ENCODE assay signal across 19 cellular contexts in genomic region chr9:5569891-5570290, GRCh38. TPM values are rescaled to one million over a fixed set of nuclear protein-coding genes. Genes with fewer than 3 reads are reported as not detected.
DNase-seq lines count a peak whose midpoint lies in the region; ATAC-seq and TF ChIP-seq lines count a peak whose summit lies in the region.
"Had no signal": no experiment of that assay in that cellular context is flagged by ENCODE, and none has a peak within 500 bp of the region (broad histone marks: within the 10 kb centered on the region; RNA-seq: fewer than 3 reads in every experiment).

No MANE protein-coding gene starts in this region.

- no peak overlapping the region for H3K4me3 Mint-ChIP-seq in dendritic cell treated with granulocyte-macrophage colony-stimulating factor and Interleukin-4, amounts not matched to agents 40 ng/mL and 50 ng/mL, for 4 days
- H3K4me3 Mint-ChIP-seq in neural progenitor cell: no peak overlapping the region
- H3K4me3 Mint-ChIP-seq: GM23338, HFFc6 had no signal

- TF ChIP-seq CTCF in neural progenitor cell (IDR thresholded peaks at IDR 0.05) (no peak), tibial artery (IDR thresholded peaks at IDR 0.05) (no peak), right lobe of liver (IDR thresholded peaks at IDR 0.05) (no peak)

- peaks cover 43% of the 10 kb centered on the region for H3K4me1 Mint-ChIP-seq in dendritic cell treated with granulocyte-macrophage colony-stimulating factor and Interleukin-4, amounts not matched to agents 40 ng/mL and 50 ng/mL, for 4 days (ENCODE audit: low read depth)
- peaks cover 3% of the 10 kb centered on the region for H3K4me1 Mint-ChIP-seq in neural progenitor cell

- no peaks in the 10 kb centered on the region for H3K27me3 ChIP-seq in Karpas-422 (ENCODE audit: low read length)
- no peaks in the 10 kb centered on the region for H3K27me3 ChIP-seq in neural progenitor cell
- H3K27me3 ChIP-seq in tibial artery: no peaks in the 10 kb centered on the region
- H3K27me3 ChIP-seq in effector memory CD4-positive, alpha-beta T cell (replicated peaks; ENCODE audit: control insufficient read depth, insufficient read depth, low read length, poor library complexity, severe bottlenecking): no peaks in the 10 kb centered on the region
- no peaks in the 10 kb centered on the region for H3K27me3 ChIP-seq in right lobe of liver
- H3K27me3 ChIP-seq: BE2C had no signal

- no peaks in the 10 kb centered on the region for H4K20me1 ChIP-seq in Karpas-422 (ENCODE audit: insufficient read depth, low read depth, low read length)
- H4K20me1 ChIP-seq in neural progenitor cell (ENCODE audit: low read depth): no peaks in the 10 kb centered on the region

- DNase-seq in Karpas-422 (no peak), neural progenitor cell (ENCODE audit: low spot score) (no peak), tibial artery (no peak), right lobe of liver (no peak)
- no peak for DNase-seq in NK-92 treated with Interleukin-12 subunit alpha and Interleukin-12 subunit beta, amount 100 ng/mL, for 24 hours (lab: John Stamatoyannopoulos, UW)
- no peak for DNase-seq in effector memory CD4-positive, alpha-beta T cell
- DNase-seq: ACHN; BE2C; CD4-positive, alpha-beta memory T cell; DMS153; DMS79; GDM1; H7; HFFc6 had no signal

- 43% methylated on average over 1 of the region's 1 CpG for WGBS in right lobe of liver (ENCODE audit: insufficient coverage, low coverage, low lambda C conversion rate, missing lambda C conversion rate)

- peaks cover 3% of the 10 kb centered on the region for H3K36me3 ChIP-seq in Karpas-422 (ENCODE audit: insufficient read depth, low read length)
- H3K36me3 ChIP-seq in neural progenitor cell: no peaks in the 10 kb centered on the region
- no peaks in the 10 kb centered on the region for H3K36me3 ChIP-seq in tibial artery
- H3K36me3 ChIP-seq in effector memory CD4-positive, alpha-beta T cell (ENCODE audit: control insufficient read depth, insufficient read depth, low read length): no peaks in the 10 kb centered on the region
- H3K36me3 ChIP-seq in right lobe of liver: peaks cover 0 to 2% (median 0%) of the 10 kb centered on the region in 4 donors
- H3K36me3 ChIP-seq: BE2C had no signal

- ATAC-seq in right lobe of liver: no peak
- ATAC-seq: GM23338, HCT116, HepG2 had no signal

- no peaks in the 10 kb centered on the region for H3K27me3 Mint-ChIP-seq in dendritic cell treated with granulocyte-macrophage colony-stimulating factor and Interleukin-4, amounts not matched to agents 40 ng/mL and 50 ng/mL, for 4 days
- H3K27me3 Mint-ChIP-seq in neural progenitor cell (ENCODE audit: insufficient read depth, low read depth): peaks cover 2% of the 10 kb centered on the region
- H3K27me3 Mint-ChIP-seq: CD4-positive, alpha-beta memory T cell had no signal

- no peaks in the 10 kb centered on the region for H3K9me3 Mint-ChIP-seq in dendritic cell treated with granulocyte-macrophage colony-stimulating factor and Interleukin-4, amounts not matched to agents 40 ng/mL and 50 ng/mL, for 4 days
- no peaks in the 10 kb centered on the region for H3K9me3 Mint-ChIP-seq in neural progenitor cell
- H3K9me3 Mint-ChIP-seq: CD4-positive, alpha-beta memory T cell; GM23338; HFFc6 had no signal

- H3K79me2 ChIP-seq in Karpas-422 (ENCODE audit: low read length) (peaks cover 79% of the 10 kb centered on the region), neural progenitor cell (ENCODE audit: low read depth) (no peaks in the 10 kb centered on the region)

- no peaks in the 10 kb centered on the region for H3F3A ChIP-seq in neural progenitor cell (ENCODE audit: low read depth)

- peak overlapping the region; percentile 73 for H3K27ac Mint-ChIP-seq in dendritic cell treated with granulocyte-macrophage colony-stimulating factor and Interleukin-4, amounts not matched to agents 40 ng/mL and 50 ng/mL, for 4 days
- H3K27ac Mint-ChIP-seq in neural progenitor cell: peak overlapping the region; percentile 40
- H3K27ac Mint-ChIP-seq: GM23338 had no signal

- no peak overlapping the region for H3K4me2 ChIP-seq in Karpas-422 (ENCODE audit: low read depth, low read length, poor library complexity, severe bottlenecking)
- H3K4me2 ChIP-seq in neural progenitor cell: no peak overlapping the region
- H3K4me2 ChIP-seq: GM23338 had no signal

- H3K4me3 ChIP-seq in Karpas-422 (ENCODE audit: low read length) (no peak overlapping the region), neural progenitor cell (no peak overlapping the region), tibial artery (no peak overlapping the region), right lobe of liver (no peak overlapping the region)
- H3K4me3 ChIP-seq in effector memory CD4-positive, alpha-beta T cell (ENCODE audit: insufficient read depth, low read depth, low read length, poor library complexity, severe bottlenecking): no peak overlapping the region
- H3K4me3 ChIP-seq: GM23338 had no signal

- H3K9me3 ChIP-seq in Karpas-422 (ENCODE audit: low read length): no peaks in the 10 kb centered on the region
- H3K9me3 ChIP-seq in neural progenitor cell (ENCODE audit: low read depth): no peaks in the 10 kb centered on the region
- no peaks in the 10 kb centered on the region for H3K9me3 ChIP-seq in tibial artery
- no peaks in the 10 kb centered on the region for H3K9me3 ChIP-seq in effector memory CD4-positive, alpha-beta T cell (ENCODE audit: control insufficient read depth, low read length)
- H3K9me3 ChIP-seq in right lobe of liver: no peaks in the 10 kb centered on the region
- H3K9me3 ChIP-seq: BE2C had no signal

- H3K27ac ChIP-seq in Karpas-422 (ENCODE audit: low read length) (0 out of 2 replicates have a peak overlapping the region, but pooled peaks have one; percentile 22), neural progenitor cell (no peak overlapping the region), tibial artery (no peak overlapping the region), right lobe of liver (no peak overlapping the region)
- H3K27ac ChIP-seq in effector memory CD4-positive, alpha-beta T cell (ENCODE audit: insufficient read depth, low read length, poor library complexity, severe bottlenecking): no peak overlapping the region
- H3K27ac ChIP-seq: C4-2B had no signal

- H3K9me2 ChIP-seq in Karpas-422 (replicated peaks; ENCODE audit: insufficient read depth, low read length): no peaks in the 10 kb centered on the region

- H2AFZ ChIP-seq in Karpas-422 (ENCODE audit: low read length) (no peak overlapping the region), neural progenitor cell (replicated peaks) (no peak overlapping the region)
- H2AFZ ChIP-seq: GM23338 had no signal

- TF ChIP-seq POLR2A in right lobe of liver (IDR thresholded peaks at IDR 0.05): no peak

- H3K4me1 ChIP-seq in Karpas-422 (ENCODE audit: low read length) (peaks cover 9% of the 10 kb centered on the region), neural progenitor cell (no peaks in the 10 kb centered on the region), tibial artery (no peaks in the 10 kb centered on the region), right lobe of liver (no peaks in the 10 kb centered on the region)
- H3K4me1 ChIP-seq in effector memory CD4-positive, alpha-beta T cell (ENCODE audit: control insufficient read depth, insufficient read depth, low read length, poor library complexity, severe bottlenecking): peaks cover 13% of the 10 kb centered on the region
- H3K4me1 ChIP-seq: BE2C had no signal

- H3K9ac ChIP-seq in Karpas-422 (ENCODE audit: low read length) (no peak overlapping the region), neural progenitor cell (no peak overlapping the region)

- H3K36me3 Mint-ChIP-seq in dendritic cell treated with granulocyte-macrophage colony-stimulating factor and Interleukin-4, amounts not matched to agents 40 ng/mL and 50 ng/mL, for 4 days (ENCODE audit: low read depth): peaks cover 99% of the 10 kb centered on the region
- no peaks in the 10 kb centered on the region for H3K36me3 Mint-ChIP-seq in neural progenitor cell

- intact Hi-C loops in dendritic cell treated with granulocyte-macrophage colony-stimulating factor and Interleukin-4, amounts not matched to agents 40 ng/mL and 50 ng/mL, for 4 days (cut with micrococcal nuclease): loop anchor here (5.0 kb wide), 2 partner anchors 48 to 113 kb away; no protein-coding TSS in a partner anchor
- intact Hi-C loops in tibial artery (cut with DNase I; ENCODE audit: low total_unique reads): no loop called here
- intact Hi-C loops in right lobe of liver (cut with DNase I): no loop called here

RNA-seq across cellular contexts. Expression of gene RIC1, which starts 59.0 kb away (rescaled TPM):
- total RNA-seq in Karpas-422 (2014; rRNA removed; shearing (Covaris generic); ENCODE audit: low replicate concordance): 85.4 and 86.8 TPM in 2 replicates
- total RNA-seq in neural progenitor cell (ENCODE audit: low replicate concordance) (27.4 and 31.9 TPM in 2 replicates), right lobe of liver (10 to 100 TPM in 5 of 6 experiments, 1 to 10 TPM in 1; 9.7 to 18.4 (median 10.5) TPM)

RNA-seq across cellular contexts. Expression of gene PDCD1LG2, which starts 59.6 kb away (rescaled TPM):
- total RNA-seq in Karpas-422 (2014; rRNA removed; shearing (Covaris generic); ENCODE audit: low replicate concordance): not detected in 2 replicates
- total RNA-seq in neural progenitor cell (ENCODE audit: low replicate concordance) (not detected in 2 replicates), right lobe of liver (1 to 10 TPM in 4 of 6 experiments, under 1 TPM in 2; 0.49 to 2.4 (median 1.1) TPM)
- total RNA-seq: GM23338, H7, HepG2 had no signal
